8 cellular contexts compared by ENCODE assay signal in genomic region chr10:96832721-96833219, GRCh38. TPM values are rescaled to one million over a fixed set of nuclear protein-coding genes. Genes with fewer than 3 reads are reported as not detected.
DNase-seq lines count a peak whose midpoint lies in the region; ATAC-seq and TF ChIP-seq lines count a peak whose summit lies in the region.

No MANE protein-coding gene starts in this region.

- H3K36me3 Mint-ChIP-seq in activated CD4-positive, alpha-beta T cell treated with anti-CD3 and anti-CD28 coated beads, Interleukin-2, amount 10 ng/mL, durations not matched to agents 24 days and 14 days (ENCODE audit: low read depth) = peaks cover 16% of the 10 kb centered on the region
- H3K36me3 Mint-ChIP-seq in dendritic cell treated with granulocyte-macrophage colony-stimulating factor and Interleukin-4, amounts not matched to agents 40 ng/mL and 50 ng/mL, for 4 days (ENCODE audit: low read depth) = peaks cover 25% of the 10 kb centered on the region

- H3K27me3 Mint-ChIP-seq in activated CD4-positive, alpha-beta T cell treated with anti-CD3 and anti-CD28 coated beads, Interleukin-2, amount 10 ng/mL, durations not matched to agents 24 days and 14 days = no peaks in the 10 kb centered on the region
- no peaks in the 10 kb centered on the region for H3K27me3 Mint-ChIP-seq in dendritic cell treated with granulocyte-macrophage colony-stimulating factor and Interleukin-4, amounts not matched to agents 40 ng/mL and 50 ng/mL, for 4 days

- H3K4me1 ChIP-seq in ACC112 (ENCODE audit: control insufficient read depth, insufficient read depth, low read length, unreplicated experiment) = peaks cover 33% of the 10 kb centered on the region
- peaks cover 5 to 36% (median 28%) of the 10 kb centered on the region in 4 donors for H3K4me1 ChIP-seq in liver (ENCODE audit: control insufficient read depth in 4 of 4, insufficient read depth in 4 of 4, low read length in 3 of 4)

- H3K79me2 ChIP-seq in ACC112 (ENCODE audit: control insufficient read depth, insufficient read depth, low read length, unreplicated experiment) = peaks cover 50% of the 10 kb centered on the region

- peaks cover 36% of the 10 kb centered on the region for H3K4me1 Mint-ChIP-seq in activated CD4-positive, alpha-beta T cell treated with anti-CD3 and anti-CD28 coated beads, Interleukin-2, amount 10 ng/mL, durations not matched to agents 24 days and 14 days
- peaks cover 49% of the 10 kb centered on the region for H3K4me1 Mint-ChIP-seq in dendritic cell treated with granulocyte-macrophage colony-stimulating factor and Interleukin-4, amounts not matched to agents 40 ng/mL and 50 ng/mL, for 4 days (ENCODE audit: low read depth)

- no peaks in the 10 kb centered on the region for H3K36me3 ChIP-seq in ACC112 (ENCODE audit: insufficient read depth, low read length)
- H3K36me3 ChIP-seq in liver (ENCODE audit: control insufficient read depth in 4 of 4, insufficient read depth in 3 of 4, low read depth in 1 of 4, low read length in 3 of 4) = no peaks in the 10 kb centered on the region

- H3K27me3 ChIP-seq in ACC112 (ENCODE audit: insufficient read depth, low read length) (no peaks in the 10 kb centered on the region), liver (ENCODE audit: control insufficient read depth in 4 of 4, insufficient read depth in 4 of 4, low read length in 3 of 4) (no peaks in the 10 kb centered on the region)

- peak overlapping the region; percentile 93 for H3K4me3 ChIP-seq in ACC112 (ENCODE audit: low read depth, low read length)
- H3K4me3 ChIP-seq in liver (ENCODE audit: low read depth in 1 of 3, low read length in 3 of 3) = peak overlapping the region; percentile 62 to 98 (median 74)

- no peak for TF ChIP-seq CTCF in liver (IDR thresholded peaks at IDR 0.05; ENCODE audit: low read depth, low read length, missing input control)

- H3K27ac ChIP-seq in ACC112 (ENCODE audit: low read depth, low read length) (peak overlapping the region; percentile 76), liver (ENCODE audit: low read depth in 1 of 2, low read length in 2 of 2) (peak overlapping the region; percentile 88 to 89)

- H3K27ac Mint-ChIP-seq in activated CD4-positive, alpha-beta T cell treated with anti-CD3 and anti-CD28 coated beads, Interleukin-2, amount 10 ng/mL, durations not matched to agents 24 days and 14 days = peak overlapping the region; percentile 89
- peak overlapping the region; percentile 96 for H3K27ac Mint-ChIP-seq in dendritic cell treated with granulocyte-macrophage colony-stimulating factor and Interleukin-4, amounts not matched to agents 40 ng/mL and 50 ng/mL, for 4 days

- under 1% methylated on average over 72 of the region's 72 CpGs for WGBS in liver

- TF ChIP-seq RAD21 in liver (IDR thresholded peaks at IDR 0.05) = no peak

- H2AFZ ChIP-seq in ACC112 (ENCODE audit: low read length, unreplicated experiment) = peak overlapping the region; percentile 45

- peak overlapping the region; percentile 86 for H3K4me3 Mint-ChIP-seq in activated CD4-positive, alpha-beta T cell treated with anti-CD3 and anti-CD28 coated beads, Interleukin-2, amount 10 ng/mL, durations not matched to agents 24 days and 14 days
- peak overlapping the region; percentile 96 for H3K4me3 Mint-ChIP-seq in dendritic cell treated with granulocyte-macrophage colony-stimulating factor and Interleukin-4, amounts not matched to agents 40 ng/mL and 50 ng/mL, for 4 days

- no peaks in the 10 kb centered on the region for H3K9me3 Mint-ChIP-seq in activated CD4-positive, alpha-beta T cell treated with anti-CD3 and anti-CD28 coated beads, Interleukin-2, amount 10 ng/mL, durations not matched to agents 24 days and 14 days
- H3K9me3 Mint-ChIP-seq in dendritic cell treated with granulocyte-macrophage colony-stimulating factor and Interleukin-4, amounts not matched to agents 40 ng/mL and 50 ng/mL, for 4 days = no peaks in the 10 kb centered on the region

- ATAC-seq in GM18517 (IDR thresholded peaks at IDR 0.05; ENCODE audit: unreplicated experiment) (peak; percentile 55), HG03025 (IDR thresholded peaks at IDR 0.05; ENCODE audit: low FRiP score, unreplicated experiment) (peak; percentile 51)

- no peaks in the 10 kb centered on the region for H3K9me3 ChIP-seq in liver (ENCODE audit: control insufficient read depth in 4 of 4, low read length in 3 of 4)

- peak overlapping the region in 1 of 2 donors; percentile 63 for H3K9ac ChIP-seq in liver (ENCODE audit: low read depth in 1 of 2, low read length in 2 of 2)

- intact Hi-C loops in activated CD4-positive, alpha-beta T cell treated with anti-CD3 and anti-CD28 coated beads, Interleukin-2, amount 10 ng/mL, durations not matched to agents 24 days and 14 days (cut with micrococcal nuclease) = loop anchor here (5.0 to 10.0 kb wide), 4 partner anchors 320 to 662 kb away; partner anchors contain the start of genes ARHGAP19, MMS19, PGAM1 and TLL2
- intact Hi-C loops in dendritic cell treated with granulocyte-macrophage colony-stimulating factor and Interleukin-4, amounts not matched to agents 40 ng/mL and 50 ng/mL, for 4 days (cut with micrococcal nuclease) = loop anchor here (5.0 to 10.0 kb wide), 3 partner anchors 65 to 245 kb away; partner anchors contain the start of gene TM9SF3

- DNase-seq in NCI-H2227 (lab: John Stamatoyannopoulos, UW; ENCODE audit: unreplicated experiment) = peak; percentile 92
- peak; percentile 97 for DNase-seq in activated CD4-positive, alpha-beta T cell treated with anti-CD3 and anti-CD28 coated beads, Interleukin-2, amount 10 ng/mL, durations not matched to agents 24 days and 14 days
- peak; percentile 74 to 85 for DNase-seq in stimulated activated CD4-positive, alpha-beta T cell treated with anti-CD3 and anti-CD28 coated beads, Interleukin-2, amount 100 ng/mL, for 48 hours

TF ChIP-seq in liver, 16 proteins besides CTCF, POLR2A, EP300 and RAD21:
- TF ChIP-seq FOXA1 (IDR thresholded peaks at IDR 0.05) (no peak), ATF3 (IDR thresholded peaks at IDR 0.05) (no peak), YY1 (IDR thresholded peaks at IDR 0.05) (no peak), JUND (IDR thresholded peaks at IDR 0.05) (no peak), ZBTB33 (IDR thresholded peaks at IDR 0.05) (no peak), SP1 (IDR thresholded peaks at IDR 0.05) (no peak), RXRA (IDR thresholded peaks at IDR 0.05) (no peak), EGR1 (IDR thresholded peaks at IDR 0.05; ENCODE audit: low read depth in 2 of 2) (no peak), REST (IDR thresholded peaks at IDR 0.05) (no peak), NR2F2 (IDR thresholded peaks at IDR 0.05) (no peak), GABPA (IDR thresholded peaks at IDR 0.05 in 1 of 2, conservative IDR thresholded peaks at IDR 0.05 in 1 of 2) (no peak), FOXA2 (IDR thresholded peaks at IDR 0.05) (no peak), HNF4G (IDR thresholded peaks at IDR 0.05) (no peak), MAX (IDR thresholded peaks at IDR 0.05) (no peak), HNF4A (conservative IDR thresholded peaks at IDR 0.05) (no peak), TAF1 (conservative IDR thresholded peaks at IDR 0.05) (no peak)

RNA-seq across cellular contexts. Expression of gene LCOR, which starts 0.7 kb away (rescaled TPM):
- 20.5 and 22.6 TPM in 2 replicates for total RNA-seq in activated CD4-positive, alpha-beta T cell treated with anti-CD3 and anti-CD28 coated beads, Interleukin-2, amount 10 ng/mL, durations not matched to agents 24 days and 14 days
- total RNA-seq in liver = 10 to 100 TPM; 21.6 to 31.2 TPM
- polyA plus RNA-seq in liver = 1 to 10 TPM; 2.5 to 7.4 TPM

Comparison
In these comparisons a context has a peak if more than half of its experiments do, and no peak if none do; other contexts are left out.
1. Peak in every context shown above with its lines: DNase-seq, ATAC-seq, H3K4me3 ChIP-seq and H3K27ac ChIP-seq.